ENCODE assay signal across 8 cellular contexts in genomic region chr6:135114355-135115145, GRCh38. TPM values are rescaled to one million over a fixed set of nuclear protein-coding genes. Genes with fewer than 3 reads are reported as not detected.
DNase-seq lines count a peak whose midpoint lies in the region; ATAC-seq and TF ChIP-seq lines count a peak whose summit lies in the region.

No MANE protein-coding gene starts in this region.

- peaks cover 16% of the 10 kb centered on the region for H3K4me1 Mint-ChIP-seq in central memory CD8-positive, alpha-beta T cell

- peaks cover 0 to 19% (median 0%) of the 10 kb centered on the region in 7 donors for H3K27me3 ChIP-seq in heart right ventricle

- H3K9me3 Mint-ChIP-seq in central memory CD8-positive, alpha-beta T cell = no peaks in the 10 kb centered on the region

- intact Hi-C loops in heart right ventricle (cut with DNase I) = no loop called here

- no peak for TF ChIP-seq CTCF in heart right ventricle (IDR thresholded peaks at IDR 0.05)

- H3K4me3 ChIP-seq in heart right ventricle = no peak overlapping the region

- no peaks in the 10 kb centered on the region for H3K36me3 Mint-ChIP-seq in central memory CD8-positive, alpha-beta T cell (ENCODE audit: insufficient read depth)

- H3K27ac Mint-ChIP-seq in central memory CD8-positive, alpha-beta T cell (ENCODE audit: low read depth) = no peak overlapping the region

- H3K36me3 ChIP-seq in heart right ventricle = no peaks in the 10 kb centered on the region

- peaks cover 0 to 9% (median 0%) of the 10 kb centered on the region in 9 donors for H3K4me1 ChIP-seq in heart right ventricle

- no peak for DNase-seq in central memory CD8-positive, alpha-beta T cell (ENCODE audit: low spot score in 2 of 2)
- DNase-seq in heart right ventricle (no peak), occipital lobe (lab: John Stamatoyannopoulos, UW) (no peak), CD1c-positive myeloid dendritic cell (ENCODE audit: extremely low spot score) (no peak), DMS79 treated with DMSO at 0.1 percent for 48 hours (lab: John Stamatoyannopoulos, UW) (no peak)

- peaks cover 35% of the 10 kb centered on the region for H3K27me3 Mint-ChIP-seq in central memory CD8-positive, alpha-beta T cell

- ATAC-seq in GM18502 (IDR thresholded peaks at IDR 0.05; ENCODE audit: poor library complexity, unreplicated experiment) (peak; percentile 73), GM21526 (IDR thresholded peaks at IDR 0.05; ENCODE audit: low FRiP score, unreplicated experiment) (peak; percentile 55), HG03442 (IDR thresholded peaks at IDR 0.05; ENCODE audit: unreplicated experiment) (peak; percentile 78), heart right ventricle (no peak)
- peak; percentile 30 for ATAC-seq in central memory CD8-positive, alpha-beta T cell (replicated peaks; ENCODE audit: extremely low read depth, poor library complexity, severe bottlenecking)

- H3K9me3 ChIP-seq in heart right ventricle = no peaks in the 10 kb centered on the region

- no peak overlapping the region for H3K4me3 Mint-ChIP-seq in central memory CD8-positive, alpha-beta T cell

- WGBS in heart right ventricle, 2 donors = 88 to 92% methylated on average over 11 of the region's 11 CpGs

- no peak overlapping the region for H3K27ac ChIP-seq in heart right ventricle

RNA-seq across cellular contexts. Expression of gene HBS1L, which starts 59.9 kb away (rescaled TPM):
- total RNA-seq in heart right ventricle (10 to 100 TPM; 83.8 to 100.0 (median 91.6) TPM), occipital lobe (128 TPM)
- polyA plus RNA-seq in heart right ventricle = 10 to 100 TPM; 20.8 to 32.9 TPM

Comparison
In these comparisons a context has a peak if more than half of its experiments do, and no peak if none do; other contexts are left out.
1. ATAC-seq: peak in GM18502 (single experiment), GM21526 (single experiment), HG03442 (single experiment) and central memory CD8-positive, alpha-beta T cell (single experiment); none in heart right ventricle (0 of 8).